1 cellular context compared by ENCODE assay signal in the genomic region with DNA sequence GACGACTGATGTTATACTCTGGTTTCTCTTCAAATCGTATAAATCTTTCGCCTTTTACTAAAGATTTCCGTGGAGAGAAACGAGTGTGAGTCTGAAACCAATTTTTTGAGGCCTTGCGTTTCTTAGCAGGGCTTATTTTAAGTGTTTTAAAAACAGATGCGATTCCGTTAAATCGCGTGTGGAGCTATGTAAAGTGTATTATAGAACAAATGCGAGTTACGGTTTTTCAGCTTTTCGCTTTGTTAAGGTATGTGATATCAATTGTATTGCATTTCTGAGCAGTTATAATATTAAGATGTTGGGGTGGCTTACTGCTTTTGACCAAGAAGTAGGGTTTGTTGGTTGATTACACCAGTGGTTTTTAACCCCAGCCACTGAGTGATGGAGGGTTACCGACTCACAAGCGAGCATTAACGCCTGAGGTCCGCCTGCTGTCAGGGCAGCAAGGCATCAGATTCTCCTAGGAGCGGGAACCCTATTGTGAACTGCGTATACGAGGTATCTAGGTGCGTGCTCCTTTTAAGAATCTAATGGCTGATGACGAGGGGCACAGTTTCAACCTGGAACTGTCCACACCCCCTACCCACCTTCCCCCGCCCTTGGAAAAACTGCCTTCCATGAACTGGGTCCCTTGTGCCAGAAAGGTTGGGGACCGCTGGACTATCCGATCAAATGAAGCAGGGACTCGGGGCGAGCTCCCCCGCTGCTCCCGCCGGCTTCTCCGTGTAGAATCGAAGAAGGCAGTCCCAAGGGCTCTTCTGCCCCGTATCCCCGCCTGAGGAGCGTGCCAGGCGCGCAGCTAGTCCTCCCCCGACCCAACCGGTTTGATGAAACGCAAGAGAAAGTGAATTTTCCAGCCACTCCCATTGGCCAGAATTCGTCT.
TF ChIP-seq lines count a peak whose summit lies in the region.

No MANE protein-coding gene starts in this region.

TF ChIP-seq in GM23338, 12 proteins besides CTCF, POLR2A, EP300 and RAD21:
- peak; percentile 68 for TF ChIP-seq ZNF462 (CRISPR knock-in tag; IDR thresholded peaks at IDR 0.05)
- peak; percentile 9 for TF ChIP-seq CREB1 (CRISPR knock-in tag; IDR thresholded peaks at IDR 0.05; ENCODE audit: low read depth)
- no peak for TF ChIP-seq JUNB (IDR thresholded peaks at IDR 0.05; ENCODE audit: unreplicated experiment)
- TF ChIP-seq EZH2 (IDR thresholded peaks at IDR 0.05; ENCODE audit: low read depth, unreplicated experiment), result no peak
- no peak for TF ChIP-seq STAT1 (IDR thresholded peaks at IDR 0.05; ENCODE audit: unreplicated experiment)
- TF ChIP-seq ZNF114 (CRISPR knock-in tag; IDR thresholded peaks at IDR 0.05), result peak; percentile 11; the same call in 1 of the 2 replicates
- peak; percentile 100 for TF ChIP-seq POLR2AphosphoS5 (IDR thresholded peaks at IDR 0.05; ENCODE audit: low read depth)
- no peak for TF ChIP-seq REST (IDR thresholded peaks at IDR 0.05; ENCODE audit: unreplicated experiment)
- peak; percentile 64; the same call in 1 of the 2 replicates for TF ChIP-seq NANOG (IDR thresholded peaks at IDR 0.05; ENCODE audit: borderline replicate concordance)
- TF ChIP-seq EZH2phosphoT487 (IDR thresholded peaks at IDR 0.05; ENCODE audit: unreplicated experiment), result no peak
- TF ChIP-seq ETS1 (IDR thresholded peaks at IDR 0.05), result peak; percentile 94
- TF ChIP-seq ZNF331 (CRISPR knock-in tag; IDR thresholded peaks at IDR 0.05; ENCODE audit: low read depth), result peak; percentile 49; the same call in 1 of the 2 replicates
